In genomic region chr3:188092648-188093047, GRCh38 we compare ENCODE assay signal across 14 cellular contexts.
DNase-seq lines count a peak whose midpoint lies in the region; ATAC-seq and TF ChIP-seq lines count a peak whose summit lies in the region.
"Had no signal": no experiment of that assay in that cellular context is flagged by ENCODE, and none has a peak within 500 bp of the region (broad histone marks: within the 10 kb centered on the region; RNA-seq: fewer than 3 reads in every experiment).

No MANE protein-coding gene starts in this region.

- H3K79me2 ChIP-seq in SU-DHL-6 (ENCODE audit: insufficient read depth, low read length) = no peaks in the 10 kb centered on the region

- peak overlapping the region; percentile 97 for H3K27ac ChIP-seq in SU-DHL-6 (ENCODE audit: low read depth, low read length)
- no peak overlapping the region for H3K27ac ChIP-seq in foreskin keratinocyte
- H3K27ac ChIP-seq: 22Rv1, upper lobe of left lung had no signal

- no peaks in the 10 kb centered on the region for H4K20me1 ChIP-seq in SU-DHL-6 (ENCODE audit: low read depth, low read length)

- H3K27me3 ChIP-seq in SU-DHL-6 (ENCODE audit: low read length) (no peaks in the 10 kb centered on the region), foreskin keratinocyte (no peaks in the 10 kb centered on the region)
- H3K27me3 ChIP-seq: upper lobe of left lung had no signal

- peak; percentile 28 for DNase-seq in DMS 273 (lab: John Stamatoyannopoulos, UW; ENCODE audit: unreplicated experiment)
- no peak for DNase-seq in DMS 273 treated with DMSO at 0.1 percent for 48 hours (lab: John Stamatoyannopoulos, UW)
- DNase-seq in foreskin keratinocyte = peak in 1 of 2 donors; percentile 12
- DNase-seq in stimulated activated CD4-positive, alpha-beta T cell treated with anti-CD3 and anti-CD28 coated beads, TNF-alpha, amount 100 ng/mL, for 48 hours (ENCODE audit: low read depth in 3 of 3) = peak; percentile 10 to 59 (median 48)
- DNase-seq: erythroblast, NCI-H187, T-cell, upper lobe of left lung had no signal

- H3K4me3 ChIP-seq in SU-DHL-6 (ENCODE audit: insufficient read depth, low read length, poor library complexity, severe bottlenecking) = no peak overlapping the region
- H3K4me3 ChIP-seq: GM12878, upper lobe of left lung had no signal

- H3K9ac ChIP-seq in SU-DHL-6 (ENCODE audit: low read length) = peak overlapping the region; percentile 50

- H3K9me2 ChIP-seq in SU-DHL-6 (replicated peaks; ENCODE audit: insufficient read depth, low read length) = no peaks in the 10 kb centered on the region

- H3K9me3 ChIP-seq in SU-DHL-6 (ENCODE audit: insufficient read depth, low read length) = no peaks in the 10 kb centered on the region
- H3K9me3 ChIP-seq: upper lobe of left lung had no signal

- H3K4me2 ChIP-seq in SU-DHL-6 (ENCODE audit: low read depth, low read length, poor library complexity, severe bottlenecking) = peak overlapping the region; percentile 57

- H3K36me3 ChIP-seq in SU-DHL-6 (ENCODE audit: low read length) = no peaks in the 10 kb centered on the region
- H3K36me3 ChIP-seq: upper lobe of left lung had no signal

- no peak overlapping the region for H2AFZ ChIP-seq in SU-DHL-6 (ENCODE audit: low read depth, low read length, severe bottlenecking)

- TF ChIP-seq CTCF in SU-DHL-6 (IDR thresholded peaks at IDR 0.05; ENCODE audit: insufficient read depth, low read length, poor library complexity, severe bottlenecking) (no peak), foreskin keratinocyte (conservative IDR thresholded peaks at IDR 0.05) (peak; percentile 4)

- H3F3A ChIP-seq in SU-DHL-6 (ENCODE audit: insufficient read depth) = peaks cover 66% of the 10 kb centered on the region

- no peaks in the 10 kb centered on the region for H3K4me1 ChIP-seq in foreskin keratinocyte
- H3K4me1 ChIP-seq: upper lobe of left lung had no signal

- ATAC-seq in foreskin keratinocyte = peak; percentile 87
- ATAC-seq in HG03460 (IDR thresholded peaks at IDR 0.05; ENCODE audit: unreplicated experiment) = no peak
- ATAC-seq in GM21529 (IDR thresholded peaks at IDR 0.05; ENCODE audit: unreplicated experiment) = no peak
- ATAC-seq in GM21381 (IDR thresholded peaks at IDR 0.05; ENCODE audit: unreplicated experiment) = no peak
- ATAC-seq: GM12878, T-cell had no signal
